In genomic region chr3:183192650-183193300, GRCh38 we compare ENCODE assay signal across 17 cellular contexts. TPM values are rescaled to one million over a fixed set of nuclear protein-coding genes. Genes with fewer than 3 reads are reported as not detected.
DNase-seq lines count a peak whose midpoint lies in the region; ATAC-seq lines count a peak whose summit lies in the region.
"Had no signal": no experiment of that assay in that cellular context is flagged by ENCODE, and none has a peak within 500 bp of the region (broad histone marks: within the 10 kb centered on the region; RNA-seq: fewer than 3 reads in every experiment).

No MANE protein-coding gene starts in this region.

- H3K4me3 Mint-ChIP-seq in activated naive CD8-positive, alpha-beta T cell treated with anti-CD3 and anti-CD28 coated beads, Interleukin-2, amount 50 U/mL, for 24 hours = no peak overlapping the region
- H3K4me3 Mint-ChIP-seq in activated naive CD8-positive, alpha-beta T cell treated with anti-CD3 and anti-CD28 coated beads for 36 hours = no peak overlapping the region
- H3K4me3 Mint-ChIP-seq in activated T-helper 1 cell treated with anti-CD3 and anti-CD28 coated beads, Interleukin-12 subunit alpha, Interleukin-12 subunit beta, Interleukin-2, Interleukin-4 antibody, amounts not matched to agents 30 ng/mL and 10 ng/mL and 1 ng/mL, durations not matched to agents 14 hours and 24 hours and 36 hours = no peak overlapping the region
- H3K4me3 Mint-ChIP-seq: CD14-positive monocyte had no signal

- H3K27ac Mint-ChIP-seq in activated naive CD8-positive, alpha-beta T cell treated with anti-CD3 and anti-CD28 coated beads, Interleukin-2, amount 50 U/mL, for 24 hours = no peak overlapping the region
- H3K27ac Mint-ChIP-seq in activated naive CD8-positive, alpha-beta T cell treated with anti-CD3 and anti-CD28 coated beads for 36 hours = no peak overlapping the region
- peak overlapping the region; percentile 9 for H3K27ac Mint-ChIP-seq in activated T-helper 1 cell treated with anti-CD3 and anti-CD28 coated beads, Interleukin-12 subunit alpha, Interleukin-12 subunit beta, Interleukin-2, Interleukin-4 antibody, amounts not matched to agents 30 ng/mL and 10 ng/mL and 1 ng/mL, durations not matched to agents 14 hours and 24 hours and 36 hours

- ATAC-seq in activated naive CD8-positive, alpha-beta T cell treated with anti-CD3 and anti-CD28 coated beads, Interleukin-2, amount 50 U/mL, for 24 hours = peak; percentile 34
- no peak for ATAC-seq in Right ventricle myocardium inferior
- no peak for ATAC-seq in HG03354 (IDR thresholded peaks at IDR 0.05; ENCODE audit: poor library complexity, severe bottlenecking, unreplicated experiment)
- ATAC-seq: SK-N-SH treated with all-trans-retinoic acid at 6 μM for 48 hours had no signal

- no peaks in the 10 kb centered on the region for H3K27me3 Mint-ChIP-seq in activated naive CD8-positive, alpha-beta T cell treated with anti-CD3 and anti-CD28 coated beads, Interleukin-2, amount 50 U/mL, for 24 hours
- H3K27me3 Mint-ChIP-seq in activated naive CD8-positive, alpha-beta T cell treated with anti-CD3 and anti-CD28 coated beads for 36 hours = no peaks in the 10 kb centered on the region
- H3K27me3 Mint-ChIP-seq in activated T-helper 1 cell treated with anti-CD3 and anti-CD28 coated beads, Interleukin-12 subunit alpha, Interleukin-12 subunit beta, Interleukin-2, Interleukin-4 antibody, amounts not matched to agents 30 ng/mL and 10 ng/mL and 1 ng/mL, durations not matched to agents 14 hours and 24 hours and 36 hours (ENCODE audit: insufficient read depth) = peaks cover 2% of the 10 kb centered on the region

- DNase-seq in activated naive CD8-positive, alpha-beta T cell treated with anti-CD3 and anti-CD28 coated beads, Interleukin-2, amount 50 U/mL, for 24 hours = no peak
- DNase-seq in activated naive CD8-positive, alpha-beta T cell treated with anti-CD3 and anti-CD28 coated beads for 36 hours = no peak
- peak; percentile 86 for DNase-seq in NCI-H146 treated with DMSO at 0.1 percent for 48 hours (lab: John Stamatoyannopoulos, UW; ENCODE audit: unreplicated experiment)
- DNase-seq in activated T-helper 1 cell treated with anti-CD3 and anti-CD28 coated beads, Interleukin-12 subunit alpha, Interleukin-12 subunit beta, Interleukin-2, Interleukin-4 antibody, amounts not matched to agents 30 ng/mL and 10 ng/mL and 1 ng/mL, durations not matched to agents 14 hours and 24 hours and 36 hours (ENCODE audit: low spot score) = no peak
- DNase-seq in Right ventricle myocardium inferior (ENCODE audit: missing footprints) = no peak
- DNase-seq in NCI-H1694 treated with DMSO at 0.1 percent for 48 hours (lab: John Stamatoyannopoulos, UW) = no peak
- DNase-seq: ACHN, AML-193, DMS153, KG1, NCI-H1048, NCI-H226, NCI-H526 treated with DMSO at 0.1 percent for 48 hours, Peyer's patch had no signal

- H3K9me3 Mint-ChIP-seq in activated naive CD8-positive, alpha-beta T cell treated with anti-CD3 and anti-CD28 coated beads, Interleukin-2, amount 50 U/mL, for 24 hours = no peaks in the 10 kb centered on the region
- no peaks in the 10 kb centered on the region for H3K9me3 Mint-ChIP-seq in activated naive CD8-positive, alpha-beta T cell treated with anti-CD3 and anti-CD28 coated beads for 36 hours
- no peaks in the 10 kb centered on the region for H3K9me3 Mint-ChIP-seq in activated T-helper 1 cell treated with anti-CD3 and anti-CD28 coated beads, Interleukin-12 subunit alpha, Interleukin-12 subunit beta, Interleukin-2, Interleukin-4 antibody, amounts not matched to agents 30 ng/mL and 10 ng/mL and 1 ng/mL, durations not matched to agents 14 hours and 24 hours and 36 hours
- H3K9me3 Mint-ChIP-seq: CD14-positive monocyte had no signal

- intact Hi-C loops in activated T-helper 1 cell treated with anti-CD3 and anti-CD28 coated beads, Interleukin-12 subunit alpha, Interleukin-12 subunit beta, Interleukin-2, Interleukin-4 antibody, amounts not matched to agents 30 ng/mL and 10 ng/mL and 1 ng/mL, durations not matched to agents 14 hours and 24 hours and 36 hours (cut with micrococcal nuclease) = no loop called here
- intact Hi-C loops in Right ventricle myocardium inferior (cut with DNase I) = no loop called here

- H3K4me1 Mint-ChIP-seq in activated naive CD8-positive, alpha-beta T cell treated with anti-CD3 and anti-CD28 coated beads, Interleukin-2, amount 50 U/mL, for 24 hours = peaks cover 16% of the 10 kb centered on the region
- H3K4me1 Mint-ChIP-seq in activated naive CD8-positive, alpha-beta T cell treated with anti-CD3 and anti-CD28 coated beads for 36 hours = peaks cover 6% of the 10 kb centered on the region
- H3K4me1 Mint-ChIP-seq in activated T-helper 1 cell treated with anti-CD3 and anti-CD28 coated beads, Interleukin-12 subunit alpha, Interleukin-12 subunit beta, Interleukin-2, Interleukin-4 antibody, amounts not matched to agents 30 ng/mL and 10 ng/mL and 1 ng/mL, durations not matched to agents 14 hours and 24 hours and 36 hours (ENCODE audit: low read depth) = peaks cover 7% of the 10 kb centered on the region

- H3K36me3 Mint-ChIP-seq in activated naive CD8-positive, alpha-beta T cell treated with anti-CD3 and anti-CD28 coated beads, Interleukin-2, amount 50 U/mL, for 24 hours (ENCODE audit: low read depth) = no peaks in the 10 kb centered on the region
- H3K36me3 Mint-ChIP-seq in activated naive CD8-positive, alpha-beta T cell treated with anti-CD3 and anti-CD28 coated beads for 36 hours = no peaks in the 10 kb centered on the region
- no peaks in the 10 kb centered on the region for H3K36me3 Mint-ChIP-seq in activated T-helper 1 cell treated with anti-CD3 and anti-CD28 coated beads, Interleukin-12 subunit alpha, Interleukin-12 subunit beta, Interleukin-2, Interleukin-4 antibody, amounts not matched to agents 30 ng/mL and 10 ng/mL and 1 ng/mL, durations not matched to agents 14 hours and 24 hours and 36 hours (ENCODE audit: low read depth)
- H3K36me3 Mint-ChIP-seq: CD14-positive monocyte had no signal

RNA-seq across cellular contexts. Expression of gene LAMP3, which starts 30.2 kb away (rescaled TPM):
- 10 to 100 TPM; 10.8 to 10.9 TPM for total RNA-seq in activated naive CD8-positive, alpha-beta T cell treated with anti-CD3 and anti-CD28 coated beads for 36 hours
- total RNA-seq in activated T-helper 1 cell treated with anti-CD3 and anti-CD28 coated beads, Interleukin-12 subunit alpha, Interleukin-12 subunit beta, Interleukin-2, Interleukin-4 antibody, amounts not matched to agents 30 ng/mL and 10 ng/mL and 1 ng/mL, durations not matched to agents 14 hours and 24 hours and 36 hours = 3.1 and 4.4 TPM in 2 replicates
- not detected for total RNA-seq in Right ventricle myocardium inferior
